ENCODE assay signal across 8 cellular contexts in the genomic region with DNA sequence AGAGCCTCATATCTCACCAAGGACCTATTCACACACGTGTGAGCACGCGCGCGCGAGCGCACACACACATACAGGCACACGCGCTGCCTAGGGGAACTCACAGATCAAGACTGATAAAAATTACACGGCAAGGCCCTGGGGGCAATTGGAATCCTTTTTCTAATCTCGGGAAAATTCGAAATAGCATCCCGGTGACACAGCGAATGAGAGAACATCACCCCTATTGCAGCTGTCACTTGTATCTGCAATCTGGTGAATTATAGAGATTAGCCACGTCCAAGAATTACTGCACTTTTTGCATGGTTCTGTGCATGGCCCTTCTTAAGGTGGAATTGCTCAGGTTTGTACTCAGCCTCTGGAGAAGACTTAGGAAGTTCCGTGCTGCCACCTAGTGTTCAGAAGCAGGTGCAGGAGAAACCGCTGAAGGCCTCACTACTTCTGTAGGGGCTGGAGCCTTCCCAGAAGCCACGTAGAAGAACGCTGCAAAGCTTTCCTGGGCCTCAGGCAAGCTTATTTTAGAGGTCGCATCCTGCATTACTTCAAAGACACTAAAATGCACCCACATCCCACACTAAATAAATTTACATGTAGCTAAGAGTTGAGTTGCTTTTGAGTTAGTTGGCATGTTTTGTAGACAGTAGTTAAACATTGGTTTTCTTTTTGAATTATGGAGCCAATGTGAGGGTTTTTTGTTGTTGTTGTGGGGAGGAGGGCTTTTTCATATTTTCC.
A peak's percentile ranks its signal among the peaks of the same experiment; 100 is the strongest.
DNase-seq lines count a peak whose midpoint lies in the region; ATAC-seq and TF ChIP-seq lines count a peak whose summit lies in the region.

No MANE protein-coding gene starts in this region.

- TF ChIP-seq CTCF in DND-41 (IDR thresholded peaks at IDR 0.05; ENCODE audit: borderline replicate concordance, extremely low read depth, low read length, poor library complexity, severe bottlenecking) (peak; percentile 93), Loucy (conservative IDR thresholded peaks at IDR 0.05; ENCODE audit: low read length) (peak; percentile 85), parathyroid adenoma (IDR thresholded peaks at IDR 0.05) (peak; percentile 67)

- H3K4me1 ChIP-seq in DND-41 (ENCODE audit: insufficient read depth, low read length) = no peaks in the 10 kb centered on the region
- no peaks in the 10 kb centered on the region for H3K4me1 ChIP-seq in Loucy (ENCODE audit: insufficient read depth, low read length, poor library complexity, severe bottlenecking)
- H3K4me1 ChIP-seq in parathyroid adenoma = no peaks in the 10 kb centered on the region
- no peaks in the 10 kb centered on the region for H3K4me1 ChIP-seq in aorta (ENCODE audit: control insufficient read depth in 1 of 2, insufficient read depth in 2 of 2, low read length in 2 of 2)

- H2AFZ ChIP-seq in DND-41 (ENCODE audit: low read depth, low read length) (no peak overlapping the region), Loucy (ENCODE audit: low read length) (peak overlapping the region; percentile 36; the same call in 1 of the 2 replicates), parathyroid adenoma (peak overlapping the region; percentile 56)

- intact Hi-C loops in aorta (cut with DNase I) = no loop called here

- H3K9ac ChIP-seq in DND-41 (ENCODE audit: low read depth, low read length) (no peak overlapping the region), Loucy (ENCODE audit: low read depth, low read length, poor library complexity, severe bottlenecking) (no peak overlapping the region), parathyroid adenoma (no peak overlapping the region)

- H3K27ac ChIP-seq in DND-41 (ENCODE audit: low read length) = no peak overlapping the region
- H3K27ac ChIP-seq in parathyroid adenoma = no peak overlapping the region
- H3K27ac ChIP-seq in aorta (ENCODE audit: low read depth in 1 of 2, low read length in 2 of 2) = no peak overlapping the region

- H3K36me3 ChIP-seq in DND-41 (ENCODE audit: insufficient read depth, low read length) = no peaks in the 10 kb centered on the region
- no peaks in the 10 kb centered on the region for H3K36me3 ChIP-seq in H7 (replicated peaks; ENCODE audit: control insufficient read depth, insufficient read depth, low read length)
- H3K36me3 ChIP-seq in Loucy (ENCODE audit: insufficient read depth, low read length) = no peaks in the 10 kb centered on the region
- H3K36me3 ChIP-seq in parathyroid adenoma (ENCODE audit: control insufficient read depth, insufficient read depth, low read length) = no peaks in the 10 kb centered on the region
- no peaks in the 10 kb centered on the region for H3K36me3 ChIP-seq in aorta (ENCODE audit: control insufficient read depth in 1 of 2, insufficient read depth in 2 of 2, low read length in 1 of 2)

- no peaks in the 10 kb centered on the region for H3F3A ChIP-seq in Loucy (ENCODE audit: low read depth)

- H3K9me3 ChIP-seq in DND-41 (ENCODE audit: insufficient read depth, low read length, severe bottlenecking) (no peaks in the 10 kb centered on the region), Loucy (ENCODE audit: insufficient read depth, low read depth, low read length) (no peaks in the 10 kb centered on the region), parathyroid adenoma (ENCODE audit: control insufficient read depth, low read length) (no peaks in the 10 kb centered on the region), aorta (ENCODE audit: control insufficient read depth, low read length) (no peaks in the 10 kb centered on the region)

- peak; percentile 73 for DNase-seq in DND-41
- peak; percentile 28 for DNase-seq in H7
- peak; percentile 85 for DNase-seq in RKO (ENCODE audit: low spot score)
- DNase-seq in activated effector memory CD4-positive, alpha-beta T cell treated with anti-CD3 and anti-CD28 coated beads, Interleukin-2, amount 50 U/mL, for 16 hours = peak; percentile 74
- peak; percentile 39 for DNase-seq in glomerular endothelial cell (ENCODE audit: extremely low read depth, low read depth, low spot score)
- peak; percentile 73 to 78 for DNase-seq in aorta

- ATAC-seq in DND-41 (ENCODE audit: insufficient read depth, low read depth) = peak; percentile 99
- peak; percentile 81 for ATAC-seq in aorta (ENCODE audit: low FRiP score)

- no peaks in the 10 kb centered on the region for H3K9me2 ChIP-seq in Loucy (replicated peaks; ENCODE audit: low read depth, low read length)

- H3K79me2 ChIP-seq in DND-41 (ENCODE audit: insufficient read depth, low read length) (no peaks in the 10 kb centered on the region), Loucy (ENCODE audit: insufficient read depth, low read length) (no peaks in the 10 kb centered on the region), parathyroid adenoma (no peaks in the 10 kb centered on the region)

- no peaks in the 10 kb centered on the region for H4K20me1 ChIP-seq in DND-41 (ENCODE audit: insufficient read depth, low read length)
- H4K20me1 ChIP-seq in Loucy (ENCODE audit: insufficient read depth, low read length, poor library complexity, severe bottlenecking) = no peaks in the 10 kb centered on the region

- 23 to 31% methylated on average over 20 of the region's 20 CpGs for WGBS in aorta, 2 donors

- peaks cover 18% of the 10 kb centered on the region for H3K27me3 ChIP-seq in DND-41 (ENCODE audit: insufficient read depth, low read length, poor library complexity)
- H3K27me3 ChIP-seq in H7 (ENCODE audit: control insufficient read depth, insufficient read depth, low read length) = no peaks in the 10 kb centered on the region
- no peaks in the 10 kb centered on the region for H3K27me3 ChIP-seq in Loucy (ENCODE audit: insufficient read depth, low read length, poor library complexity, severe bottlenecking)
- no peaks in the 10 kb centered on the region for H3K27me3 ChIP-seq in parathyroid adenoma (ENCODE audit: control insufficient read depth, insufficient read depth, low read length)
- no peaks in the 10 kb centered on the region for H3K27me3 ChIP-seq in aorta (ENCODE audit: control insufficient read depth in 1 of 2, insufficient read depth in 2 of 2, low read length in 1 of 2)

- H3K4me2 ChIP-seq in DND-41 (ENCODE audit: insufficient read depth, low read length) (no peak overlapping the region), Loucy (ENCODE audit: low read depth, low read length, poor library complexity, severe bottlenecking) (no peak overlapping the region), parathyroid adenoma (ENCODE audit: low read length) (peak overlapping the region; percentile 9)

- H3K4me3 ChIP-seq in DND-41 (ENCODE audit: low read depth in 1 of 2, low read length in 2 of 2) (no peak overlapping the region), H7 (ENCODE audit: insufficient read depth, low read depth, low read length) (no peak overlapping the region), Loucy (ENCODE audit: low read length, poor library complexity, severe bottlenecking) (no peak overlapping the region), parathyroid adenoma (ENCODE audit: low read depth, low read length) (no peak overlapping the region), aorta (ENCODE audit: low read length in 2 of 2) (no peak overlapping the region)

Comparison
In these comparisons a context has a peak if more than half of its experiments do, and no peak if none do; other contexts are left out.
1. DNase-seq: peak in every context shown above with its lines; median percentile 85 in RKO; 76 in aorta; 74 in activated effector memory CD4-positive, alpha-beta T cell treated with anti-CD3 and anti-CD28 coated beads, Interleukin-2, amount 50 U/mL, for 16 hours; 73 in DND-41; 39 in glomerular endothelial cell; 28 in H7.